ENCODE assay signal across 25 cellular contexts in the genomic region with DNA sequence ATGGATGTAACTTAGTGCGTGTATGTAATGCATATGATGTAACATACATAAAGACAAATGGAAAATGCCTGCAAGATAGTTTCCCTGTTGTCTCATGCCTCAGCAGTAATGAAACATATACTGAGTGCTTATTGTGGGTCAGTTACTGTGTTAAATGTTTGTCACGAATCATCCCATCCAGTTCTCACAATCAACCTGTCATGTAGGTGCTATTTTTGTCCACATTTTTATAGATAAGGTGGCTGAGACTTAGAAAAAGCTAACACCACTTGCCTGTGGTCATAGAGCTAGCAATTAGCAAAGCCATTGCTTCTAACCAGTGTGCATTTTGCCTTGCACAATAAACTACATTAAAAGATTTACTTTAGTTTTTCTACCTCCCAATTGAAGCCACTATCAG.
"Had no signal": no experiment of that assay in that cellular context is flagged by ENCODE, and none has a peak within 500 bp of the region (broad histone marks: within the 10 kb centered on the region; RNA-seq: fewer than 3 reads in every experiment).

No MANE protein-coding gene starts in this region.

- H3K4me3 ChIP-seq: esophagus squamous epithelium, mucosa of descending colon, neural progenitor cell, prostate gland, sigmoid colon, testis, tibial artery, upper lobe of left lung had no signal

- H3K9me3 ChIP-seq: esophagus squamous epithelium, mucosa of descending colon, prostate gland, sigmoid colon, testis, tibial artery, upper lobe of left lung had no signal

- H3K27me3 Mint-ChIP-seq: effector memory CD8-positive, alpha-beta T cell; naive B cell; natural killer cell treated with Interleukin-12 subunit alpha and Interleukin-12 subunit beta and Interleukin-15 and Interleukin-18, amount 100 ng/mL, for 72 hours; stimulated activated memory B cell treated with anti-CD40 and anti-IgM and Interleukin-4, amounts not matched to agents 10 μg/mL and 1 μg/mL and 100 μg/mL, for 72 hours had no signal

- H3K4me3 Mint-ChIP-seq: effector memory CD8-positive, alpha-beta T cell; mesothelial cell of epicardium; naive B cell; natural killer cell treated with Interleukin-12 subunit alpha and Interleukin-12 subunit beta and Interleukin-15 and Interleukin-18, amount 100 ng/mL, for 72 hours; neural progenitor cell; stimulated activated memory B cell treated with anti-CD40 and anti-IgM and Interleukin-4, amounts not matched to agents 10 μg/mL and 1 μg/mL and 100 μg/mL, for 72 hours had no signal

- H3K36me3 Mint-ChIP-seq: mesothelial cell of epicardium; naive B cell; natural killer cell treated with Interleukin-12 subunit alpha and Interleukin-12 subunit beta and Interleukin-15 and Interleukin-18, amount 100 ng/mL, for 72 hours; neural progenitor cell; stimulated activated memory B cell treated with anti-CD40 and anti-IgM and Interleukin-4, amounts not matched to agents 10 μg/mL and 1 μg/mL and 100 μg/mL, for 72 hours had no signal

- H3K4me1 ChIP-seq: parathyroid adenoma, prostate gland, sigmoid colon, upper lobe of left lung had no signal

- H3K27me3 ChIP-seq: esophagus squamous epithelium, neural progenitor cell, sigmoid colon, testis, tibial artery, upper lobe of left lung had no signal

- H3K36me3 ChIP-seq: esophagus squamous epithelium, neural progenitor cell, prostate gland, sigmoid colon, tibial artery, upper lobe of left lung had no signal

- H3K27ac ChIP-seq: esophagus squamous epithelium, neural progenitor cell, parathyroid adenoma, prostate gland, sigmoid colon, testis, tibial artery, upper lobe of left lung had no signal

- ATAC-seq: effector memory CD8-positive, alpha-beta T cell; left colon; mucosa of descending colon; natural killer cell treated with Interleukin-12 subunit alpha and Interleukin-12 subunit beta and Interleukin-15 and Interleukin-18, amount 100 ng/mL, for 72 hours; stimulated activated memory B cell treated with anti-CD40 and anti-IgM and Interleukin-4, amounts not matched to agents 10 μg/mL and 1 μg/mL and 100 μg/mL, for 72 hours; stimulated activated naive CD8-positive, alpha-beta T cell treated with anti-CD3 and anti-CD28 coated beads, Interleukin-15, Interleukin-2, amounts not matched to agents 100 U/mL and 50 U/mL, for 24 hours had no signal

- H3K9me3 Mint-ChIP-seq: effector memory CD8-positive, alpha-beta T cell; mesothelial cell of epicardium; naive B cell; natural killer cell treated with Interleukin-12 subunit alpha and Interleukin-12 subunit beta and Interleukin-15 and Interleukin-18, amount 100 ng/mL, for 72 hours; neural progenitor cell; stimulated activated memory B cell treated with anti-CD40 and anti-IgM and Interleukin-4, amounts not matched to agents 10 μg/mL and 1 μg/mL and 100 μg/mL, for 72 hours had no signal

- H3K27ac Mint-ChIP-seq: effector memory CD8-positive, alpha-beta T cell; mesothelial cell of epicardium; natural killer cell treated with Interleukin-12 subunit alpha and Interleukin-12 subunit beta and Interleukin-15 and Interleukin-18, amount 100 ng/mL, for 72 hours; neural progenitor cell; stimulated activated memory B cell treated with anti-CD40 and anti-IgM and Interleukin-4, amounts not matched to agents 10 μg/mL and 1 μg/mL and 100 μg/mL, for 72 hours had no signal

- DNase-seq: cerebellar nuclear complex; cortex of kidney; effector memory CD8-positive, alpha-beta T cell; erythroblast; esophagus squamous epithelium; foreskin melanocyte; glutamatergic neuron; left colon; mesenchymal stem cell; mucosa of descending colon; naive B cell; right cardiac atrium; sigmoid colon; stimulated activated CD4-positive, alpha-beta T cell treated with anti-CD3 and anti-CD28 coated beads, Interleukin-4, amount 100 ng/mL, for 4 hours; stimulated activated naive CD8-positive, alpha-beta T cell treated with anti-CD3 and anti-CD28 coated beads, Interleukin-15, Interleukin-2, amounts not matched to agents 100 U/mL and 50 U/mL, for 24 hours; substantia nigra; testis; tibial artery; upper lobe of left lung had no signal
